ENCODE assay signal across 14 cellular contexts in the genomic region with DNA sequence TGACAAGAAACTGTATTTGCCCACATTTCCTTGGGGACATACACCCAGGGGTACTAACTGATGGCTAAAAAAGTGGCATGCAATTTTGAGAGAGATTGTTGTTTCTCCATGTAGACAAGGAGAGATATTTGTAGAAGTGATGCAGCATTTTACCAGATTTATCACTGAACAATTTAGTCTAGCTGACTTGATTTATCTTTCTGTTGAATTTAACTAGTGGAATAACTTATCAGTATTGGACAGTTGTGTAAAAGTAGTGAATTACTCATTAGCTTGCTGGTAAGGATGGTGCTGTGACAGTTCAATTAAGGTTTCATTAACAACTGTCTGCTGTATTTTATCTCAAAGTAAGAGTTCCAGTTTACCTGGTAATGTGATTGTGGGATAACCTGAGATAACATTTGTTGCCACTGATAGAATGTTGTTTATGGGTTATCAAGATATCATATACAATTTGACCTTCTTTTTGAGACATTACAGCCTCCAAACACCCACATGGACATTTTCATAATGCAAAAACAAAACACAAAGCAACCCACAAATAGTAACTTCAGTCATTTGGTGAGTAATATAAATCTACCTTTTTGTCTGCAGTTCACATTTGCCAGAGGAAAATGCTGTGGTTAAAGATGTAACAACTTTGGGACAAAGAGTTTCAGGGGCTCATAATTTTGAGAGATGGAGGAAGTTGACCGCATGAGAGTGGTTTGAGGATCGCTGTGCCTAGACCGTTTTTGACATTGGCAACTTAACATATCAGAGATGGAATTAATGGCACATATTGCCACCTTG. TPM values are rescaled to one million over a fixed set of nuclear protein-coding genes. Genes with fewer than 3 reads are reported as not detected.
DNase-seq lines count a peak whose midpoint lies in the region; ATAC-seq and TF ChIP-seq lines count a peak whose summit lies in the region.
"Had no signal": no experiment of that assay in that cellular context is flagged by ENCODE, and none has a peak within 500 bp of the region (broad histone marks: within the 10 kb centered on the region; RNA-seq: fewer than 3 reads in every experiment).

No MANE protein-coding gene starts in this region.

- CTCF ChIA-PET in SK-N-SH (lab: Yijun Ruan, JAX) = no interaction called here
- CTCF ChIA-PET in IMR-90 (lab: Yijun Ruan, JAX) = interaction anchor here (0.8 kb wide), 1 partner anchor 65 kb away, joined by 3 read pairs; no protein-coding TSS in a partner anchor

- H3K36me3 ChIP-seq in SK-N-SH (replicated peaks in 1 of 2; ENCODE audit: control insufficient read depth in 1 of 2, insufficient read depth in 2 of 2, low read length in 1 of 2) = peaks cover 5 to 8% of the 10 kb centered on the region in 2 experiments
- H3K36me3 ChIP-seq in IMR-90 (ENCODE audit: control insufficient read depth, insufficient read depth, low read length) = peaks cover 8% of the 10 kb centered on the region; the same call in 1 of the 2 replicates
- H3K36me3 ChIP-seq in neural cell (ENCODE audit: insufficient read depth, low read length) = no peaks in the 10 kb centered on the region

- H3K4ac ChIP-seq in IMR-90 (ENCODE audit: low read depth, low read length) = no peak overlapping the region

- peak overlapping the region; percentile 27 for H3K4me3 Mint-ChIP-seq in activated naive CD8-positive, alpha-beta T cell treated with anti-CD3 and anti-CD28 coated beads, Interleukin-2, amount 50 U/mL, for 24 hours
- H3K4me3 Mint-ChIP-seq: dendritic cell treated with granulocyte-macrophage colony-stimulating factor and Interleukin-4, amounts not matched to agents 40 ng/mL and 50 ng/mL, for 4 days had no signal

- H3K9me3 Mint-ChIP-seq in activated naive CD8-positive, alpha-beta T cell treated with anti-CD3 and anti-CD28 coated beads, Interleukin-2, amount 50 U/mL, for 24 hours = no peaks in the 10 kb centered on the region
- H3K9me3 Mint-ChIP-seq: dendritic cell treated with granulocyte-macrophage colony-stimulating factor and Interleukin-4, amounts not matched to agents 40 ng/mL and 50 ng/mL, for 4 days had no signal

- H2AFZ ChIP-seq in SK-N-SH (ENCODE audit: low read depth) (no peak overlapping the region), IMR-90 (replicated peaks; ENCODE audit: low read length, poor library complexity) (no peak overlapping the region), neural cell (ENCODE audit: low read depth, low read length) (no peak overlapping the region)

- H4K5ac ChIP-seq in IMR-90 (ENCODE audit: low read depth, low read length) = no peak overlapping the region

- H3K27ac ChIP-seq in SK-N-SH (ENCODE audit: low read depth in 2 of 2, low read length in 1 of 2) (no peak overlapping the region), IMR-90 (ENCODE audit: insufficient read depth, low read length) (no peak overlapping the region), neural cell (ENCODE audit: low read length) (no peak overlapping the region)

- no peak for ATAC-seq in SK-N-SH treated with all-trans-retinoic acid at 6 μM for 48 hours
- no peak for ATAC-seq in IMR-90 (ENCODE audit: low read depth)
- peak; percentile 4 for ATAC-seq in activated naive CD8-positive, alpha-beta T cell treated with anti-CD3 and anti-CD28 coated beads, Interleukin-2, amount 50 U/mL, for 24 hours
- ATAC-seq in HG02642 (IDR thresholded peaks at IDR 0.05; ENCODE audit: poor library complexity, unreplicated experiment) = no peak

- H3K79me2 ChIP-seq in SK-N-SH (ENCODE audit: insufficient read depth) (peaks cover 94% of the 10 kb centered on the region), neural cell (replicated peaks; ENCODE audit: insufficient read depth, low read length) (peaks cover 75% of the 10 kb centered on the region)

- H4K20me1 ChIP-seq in SK-N-SH (ENCODE audit: insufficient read depth) (peaks cover 63% of the 10 kb centered on the region), IMR-90 (ENCODE audit: insufficient read depth, low read length) (peaks cover 70% of the 10 kb centered on the region), neural cell (ENCODE audit: insufficient read depth) (no peaks in the 10 kb centered on the region)

- H2BK5ac ChIP-seq in IMR-90 (ENCODE audit: low read depth, low read length, poor library complexity, severe bottlenecking) = no peak overlapping the region

- DNase-seq in SK-N-SH (no peak), IMR-90 (no peak), occipital lobe (lab: John Stamatoyannopoulos, UW) (no peak)
- DNase-seq in activated naive CD8-positive, alpha-beta T cell treated with anti-CD3 and anti-CD28 coated beads, Interleukin-2, amount 50 U/mL, for 24 hours = no peak
- no peak for DNase-seq in stimulated activated naive CD4-positive, alpha-beta T cell treated with Interleukin-2 at 50 U/mL for 16 hours (lab: John Stamatoyannopoulos, UW)
- DNase-seq: 8988T, amygdala, Caco-2, small intestine, T1000 had no signal

- 92% methylated on average over 3 of the region's 3 CpGs for WGBS in SK-N-SH (ENCODE audit: low lambda C conversion rate)
- WGBS in IMR-90 (ENCODE audit: extremely low coverage in 2 of 2, insufficient read length in 1 of 2), 2 experiments = 90% methylated on average over 2 of the region's 3 CpGs; no CpG with 5 or more reads in 1 of the 2 experiments

- H3K27me3 ChIP-seq in SK-N-SH (ENCODE audit: insufficient read depth) (no peaks in the 10 kb centered on the region), IMR-90 (ENCODE audit: control insufficient read depth, insufficient read depth, low read length) (no peaks in the 10 kb centered on the region), neural cell (ENCODE audit: insufficient read depth, low read depth, low read length) (no peaks in the 10 kb centered on the region)

- no peak overlapping the region for H2AK5ac ChIP-seq in IMR-90 (ENCODE audit: low read depth, low read length)

- no peak overlapping the region for H3K18ac ChIP-seq in IMR-90 (ENCODE audit: low read depth, low read length)

- H3K4me1 Mint-ChIP-seq in activated naive CD8-positive, alpha-beta T cell treated with anti-CD3 and anti-CD28 coated beads, Interleukin-2, amount 50 U/mL, for 24 hours = peaks cover 81% of the 10 kb centered on the region

- H4K91ac ChIP-seq in IMR-90 (ENCODE audit: insufficient read depth, low read depth, low read length) = no peak overlapping the region

- TF ChIP-seq POLR2A in IMR-90 (IDR thresholded peaks at IDR 0.05; ENCODE audit: low read depth, low read length) = no peak

- TF ChIP-seq CTCF in SK-N-SH (IDR thresholded peaks at IDR 0.05) = no peak
- TF ChIP-seq CTCF in IMR-90 (conservative IDR thresholded peaks at IDR 0.05; ENCODE audit: low read depth, low read length) = no peak
- no peak for TF ChIP-seq CTCF in neural cell (IDR thresholded peaks at IDR 0.05; ENCODE audit: poor library complexity, severe bottlenecking)

- H3K9me2 ChIP-seq in SK-N-SH (no peaks in the 10 kb centered on the region), neural cell (ENCODE audit: insufficient read depth, low read length) (no peaks in the 10 kb centered on the region)

- H2BK120ac ChIP-seq in IMR-90 (ENCODE audit: low read depth, low read length) = no peak overlapping the region

- H2AK9ac ChIP-seq in IMR-90 (replicated peaks; ENCODE audit: low read depth, low read length, poor library complexity) = no peak overlapping the region

- H3K9me3 ChIP-seq in SK-N-SH (no peaks in the 10 kb centered on the region), IMR-90 (ENCODE audit: control insufficient read depth, insufficient read depth, low read length) (no peaks in the 10 kb centered on the region), neural cell (ENCODE audit: low read length) (no peaks in the 10 kb centered on the region)
- H3K9me3 ChIP-seq: Caco-2 had no signal

- H2BK15ac ChIP-seq in IMR-90 (ENCODE audit: low read depth, low read length) = no peak overlapping the region

- no peak for TF ChIP-seq EP300 in SK-N-SH (IDR thresholded peaks at IDR 0.05; ENCODE audit: borderline replicate concordance in 1 of 2, low read depth in 1 of 2, low read length in 1 of 2)
- no peak for TF ChIP-seq EP300 in neural cell (conservative IDR thresholded peaks at IDR 0.05; ENCODE audit: poor library complexity, severe bottlenecking)

- H3K4me1 ChIP-seq in SK-N-SH (ENCODE audit: control insufficient read depth in 1 of 2, insufficient read depth in 2 of 2, low read depth in 1 of 2, low read length in 1 of 2) (peaks cover 6 to 20% of the 10 kb centered on the region in 2 experiments; a peak in 3 of 4 replicates), IMR-90 (ENCODE audit: control insufficient read depth, insufficient read depth, low read length) (peaks cover 10% of the 10 kb centered on the region)

- no TSS peak for BruUV-seq in IMR-90 (replicated peaks; lab: Mats Ljungman, UMichigan)

- no peak overlapping the region for H4K8ac ChIP-seq in IMR-90 (ENCODE audit: low read depth in 2 of 2, low read length in 2 of 2)

- H3K4me3 ChIP-seq in SK-N-SH (ENCODE audit: low read depth in 2 of 2, low read length in 1 of 2) (no peak overlapping the region), IMR-90 (ENCODE audit: insufficient read depth, low read depth, low read length) (no peak overlapping the region), neural cell (ENCODE audit: low read length) (peak overlapping the region; percentile 83)

- no peaks in the 10 kb centered on the region for H3F3A ChIP-seq in SK-N-SH (replicated peaks; ENCODE audit: insufficient read depth)
- H3F3A ChIP-seq in neural cell (ENCODE audit: insufficient read depth, low read length, poor library complexity, severe bottlenecking) = no peaks in the 10 kb centered on the region

- in situ Hi-C loops in IMR-90 (cut with MboI; ENCODE audit: low sequenced_read_pairs) = loop anchor here (10.0 kb wide), 1 partner anchor 279 kb away; no protein-coding TSS in a partner anchor

- H3K56ac ChIP-seq in IMR-90 (ENCODE audit: extremely low read depth, insufficient read depth, low read length) = no peak overlapping the region

- peaks cover 13% of the 10 kb centered on the region for H3K36me3 Mint-ChIP-seq in activated naive CD8-positive, alpha-beta T cell treated with anti-CD3 and anti-CD28 coated beads, Interleukin-2, amount 50 U/mL, for 24 hours (ENCODE audit: low read depth)

- H3K9me1 ChIP-seq in IMR-90 (ENCODE audit: insufficient read depth, low read length) = peaks cover 7% of the 10 kb centered on the region

- POLR2A ChIA-PET in SK-N-SH (lab: Yijun Ruan, JAX) (no interaction called here), IMR-90 (lab: Charles Lee; ENCODE audit: unreplicated experiment) (no interaction called here)

- H3K23ac ChIP-seq in IMR-90 (ENCODE audit: low read depth, low read length) = peak overlapping the region; percentile 23; the same call in 1 of the 2 replicates

- peaks cover 12 to 73% of the 10 kb centered on the region in 2 experiments for H3K79me1 ChIP-seq in IMR-90 (ENCODE audit: low read depth in 1 of 2, low read length in 2 of 2)

- H3K27me3 Mint-ChIP-seq in activated naive CD8-positive, alpha-beta T cell treated with anti-CD3 and anti-CD28 coated beads, Interleukin-2, amount 50 U/mL, for 24 hours = no peaks in the 10 kb centered on the region
- H3K27me3 Mint-ChIP-seq: dendritic cell treated with granulocyte-macrophage colony-stimulating factor and Interleukin-4, amounts not matched to agents 40 ng/mL and 50 ng/mL, for 4 days had no signal

- H3K9ac ChIP-seq in SK-N-SH = no peak overlapping the region
- H3K9ac ChIP-seq in IMR-90 (ENCODE audit: low read depth, low read length) = no peak overlapping the region
- H3K9ac ChIP-seq in neural cell (ENCODE audit: low read length) = no peak overlapping the region

- H3K14ac ChIP-seq in IMR-90 (replicated peaks; ENCODE audit: low read depth, low read length) = no peak overlapping the region

- H2BK20ac ChIP-seq in IMR-90 (ENCODE audit: low read depth, low read length) = no peak overlapping the region

- TF ChIP-seq RAD21 in SK-N-SH (IDR thresholded peaks at IDR 0.05; ENCODE audit: low read length) = no peak
- TF ChIP-seq RAD21 in IMR-90 (IDR thresholded peaks at IDR 0.05; ENCODE audit: low read length) = no peak
- TF ChIP-seq RAD21 in neural cell (conservative IDR thresholded peaks at IDR 0.05) = no peak

- peak overlapping the region; percentile 20 for H3K27ac Mint-ChIP-seq in activated naive CD8-positive, alpha-beta T cell treated with anti-CD3 and anti-CD28 coated beads, Interleukin-2, amount 50 U/mL, for 24 hours
- H3K27ac Mint-ChIP-seq: dendritic cell treated with granulocyte-macrophage colony-stimulating factor and Interleukin-4, amounts not matched to agents 40 ng/mL and 50 ng/mL, for 4 days had no signal

- H3K4me2 ChIP-seq in SK-N-SH (peak overlapping the region; percentile 88; the same call in 1 of the 2 replicates), IMR-90 (ENCODE audit: low read depth, low read length) (peak overlapping the region; percentile 66), neural cell (ENCODE audit: low read length) (peak overlapping the region; percentile 7)

- dilution Hi-C loops in IMR-90 (cut with HindIII; ENCODE audit: low sequenced_read_pairs, unreplicated experiment) = no loop called here

- intact Hi-C loops in IMR-90 (cut with micrococcal nuclease) = loop anchor here (5.0 to 10.0 kb wide), 4 partner anchors 56 to 289 kb away; a partner anchor contains a TSS

RNA-seq across cellular contexts. Expression of a gene that starts 3.8 kb away (rescaled TPM):
- polyA plus RNA-seq in SK-N-SH (2012; rRNA removed) = 12.3 and 19.2 TPM in 2 replicates
- polyA plus RNA-seq in SK-N-SH (2012; cell fraction: cytosol; rRNA removed) = 13.6 and 14.3 TPM in 2 replicates
- polyA plus RNA-seq in SK-N-SH (2012; cell fraction: nucleus; rRNA removed) = 14.8 and 34.8 TPM in 2 replicates
- total RNA-seq in IMR-90 (2012; rRNA removed) = 23.3 and 29.2 TPM in 2 replicates
- 13.8 and 15.3 TPM in 2 replicates for polyA plus RNA-seq in IMR-90 (2012; rRNA removed)
- 6.2 and 8.6 TPM in 2 replicates for polyA plus RNA-seq in IMR-90 (2012; cell fraction: cytosol; rRNA removed)
- 20.9 and 37.1 TPM in 2 replicates for polyA plus RNA-seq in IMR-90 (2012; cell fraction: nucleus; rRNA removed; ENCODE audit: low replicate concordance)
- 67.1 and 81.7 TPM in 2 replicates for polyA plus RNA-seq in neural cell
- polyA minus RNA-seq in neural cell = 118 and 128 TPM in 2 replicates
- total RNA-seq in occipital lobe = 54.3 TPM

Comparison
In these comparisons a context has a peak if more than half of its experiments do, and no peak if none do; other contexts are left out.
1. H3K4me2 ChIP-seq: peak in every context shown above with its lines; median percentile 88 in SK-N-SH; 66 in IMR-90; 7 in neural cell.